26 cellular contexts compared by ENCODE assay signal in the genomic region with DNA sequence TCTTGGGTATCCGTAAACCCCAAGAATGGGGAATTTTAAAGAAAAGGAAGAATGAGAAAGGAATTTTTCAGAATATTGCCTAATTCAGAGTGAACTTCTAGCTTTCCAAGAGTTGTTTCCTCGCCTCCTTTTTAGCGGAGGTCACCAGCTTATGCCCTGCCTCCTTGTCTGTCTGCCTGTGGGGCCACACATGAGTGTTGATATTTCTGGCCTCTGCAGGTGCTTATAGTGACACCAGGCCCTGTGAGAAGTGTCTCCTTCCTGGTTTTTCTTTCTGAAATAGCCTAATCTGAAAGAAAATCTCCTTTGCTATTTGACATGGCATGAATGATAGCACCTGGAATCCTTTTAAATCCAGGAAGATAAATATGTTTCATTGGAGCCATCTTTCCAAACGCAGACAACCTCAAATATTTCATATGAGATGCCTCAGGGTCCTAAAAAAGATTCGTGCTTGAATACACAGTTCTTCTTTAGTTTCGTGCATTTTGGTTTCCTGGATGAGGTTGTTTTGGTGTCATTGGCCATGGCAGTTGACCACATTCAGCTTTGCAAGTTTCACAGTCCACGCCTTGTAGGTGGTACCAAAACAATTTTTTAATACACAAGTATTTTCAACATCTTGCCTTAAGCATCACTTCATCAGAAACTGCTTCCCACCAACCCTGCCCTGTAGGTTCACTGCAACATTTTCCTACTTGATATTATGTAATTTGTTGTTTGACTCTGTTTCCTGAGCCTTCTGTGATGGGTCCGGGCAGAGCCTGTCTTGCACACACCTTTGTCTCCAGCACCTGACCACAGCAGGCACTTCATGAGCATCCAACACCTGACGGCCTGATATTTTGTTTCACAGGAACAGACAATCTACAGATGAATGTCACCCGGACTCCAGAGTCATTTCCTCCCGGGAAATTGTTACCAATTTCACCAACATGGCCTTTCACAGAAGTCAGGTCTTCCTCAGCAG.
"Had no signal": no experiment of that assay in that cellular context is flagged by ENCODE, and none has a peak within 500 bp of the region (broad histone marks: within the 10 kb centered on the region; RNA-seq: fewer than 3 reads in every experiment).

No MANE protein-coding gene starts in this region.

- H2AFZ ChIP-seq: hepatocyte had no signal

- H3K4me2 ChIP-seq: hepatocyte had no signal

- H3K79me2 ChIP-seq: hepatocyte had no signal

- H3K27ac Mint-ChIP-seq: activated CD8-positive, alpha-beta T cell treated with anti-CD3 and anti-CD28 coated beads for 36 hours; activated naive CD8-positive, alpha-beta T cell; activated T-cell treated with anti-CD3 and anti-CD28 coated beads, Interleukin-2, amount 50 U/mL, for 72 hours; natural killer cell treated with Interleukin-12 subunit alpha and Interleukin-12 subunit beta and Interleukin-15 and Interleukin-18, amount 100 ng/mL, for 72 hours; stimulated activated effector memory CD8-positive, alpha-beta T cell treated with anti-CD3 and anti-CD28 coated beads, Interleukin-12 subunit alpha, Interleukin-12 subunit beta, amount 100 ng/mL, for 72 hours; stimulated activated naive CD8-positive, alpha-beta T cell treated with anti-CD3 and anti-CD28 coated beads, Interleukin-15, Interleukin-2, amounts not matched to agents 100 ng/mL and 50 ng/mL, for 24 hours had no signal

- ATAC-seq: activated CD8-positive, alpha-beta T cell treated with anti-CD3 and anti-CD28 coated beads for 36 hours; activated T-cell treated with anti-CD3 and anti-CD28 coated beads, Interleukin-2, amount 50 U/mL, for 72 hours; body of pancreas; gastrocnemius medialis; mucosa of descending colon; natural killer cell treated with Interleukin-12 subunit alpha and Interleukin-12 subunit beta and Interleukin-15 and Interleukin-18, amount 100 ng/mL, for 72 hours; right lobe of liver; stimulated activated effector memory CD8-positive, alpha-beta T cell treated with anti-CD3 and anti-CD28 coated beads, Interleukin-12 subunit alpha, Interleukin-12 subunit beta, amount 100 ng/mL, for 72 hours had no signal

- H3K4me3 ChIP-seq: body of pancreas, gastrocnemius medialis, hepatocyte, left ventricle myocardium inferior, lung, mucosa of descending colon, right lobe of liver, thoracic aorta had no signal

- DNase-seq: activated CD4-positive, alpha-beta T cell treated with anti-CD3 and anti-CD28 coated beads, Interleukin-2, amount 50 U/mL, for 1 hour; activated CD4-positive, CD25-positive, alpha-beta regulatory T cell treated with anti-CD3 and anti-CD28 coated beads, Interleukin-2, amount 50 U/mL, for 72 hours; activated CD8-positive, alpha-beta T cell treated with anti-CD3 and anti-CD28 coated beads for 36 hours; activated naive CD4-positive, alpha-beta T cell; activated T-cell treated with anti-CD3 and anti-CD28 coated beads for 4 hours; activated T-cell treated with anti-CD3 and anti-CD28 coated beads, Interleukin-2, amount 50 U/mL, for 72 hours; anterior cingulate cortex; body of pancreas; dermis blood vessel endothelial cell; effector CD4-positive, alpha-beta T cell; gastrocnemius medialis; islet precursor cell; left ventricle myocardium inferior; mucosa of descending colon; right lobe of liver; stimulated activated CD4-positive, alpha-beta T cell treated with anti-CD3 and anti-CD28 coated beads, Interleukin-4, amount 100 ng/mL, for 24 hours had no signal

- H3K4me1 ChIP-seq: body of pancreas, gastrocnemius medialis, right lobe of liver had no signal

- H3K4me3 Mint-ChIP-seq: activated CD8-positive, alpha-beta T cell treated with anti-CD3 and anti-CD28 coated beads for 36 hours; activated naive CD8-positive, alpha-beta T cell; activated T-cell treated with anti-CD3 and anti-CD28 coated beads, Interleukin-2, amount 50 U/mL, for 72 hours; natural killer cell treated with Interleukin-12 subunit alpha and Interleukin-12 subunit beta and Interleukin-15 and Interleukin-18, amount 100 ng/mL, for 72 hours; stimulated activated effector memory CD8-positive, alpha-beta T cell treated with anti-CD3 and anti-CD28 coated beads, Interleukin-12 subunit alpha, Interleukin-12 subunit beta, amount 100 ng/mL, for 72 hours; stimulated activated naive CD8-positive, alpha-beta T cell treated with anti-CD3 and anti-CD28 coated beads, Interleukin-15, Interleukin-2, amounts not matched to agents 100 ng/mL and 50 ng/mL, for 24 hours had no signal

- H3K36me3 ChIP-seq: gastrocnemius medialis, left ventricle myocardium inferior, right lobe of liver, thoracic aorta had no signal

- H3K9me3 Mint-ChIP-seq: activated CD8-positive, alpha-beta T cell treated with anti-CD3 and anti-CD28 coated beads for 36 hours; activated T-cell treated with anti-CD3 and anti-CD28 coated beads, Interleukin-2, amount 50 U/mL, for 72 hours; stimulated activated effector memory CD8-positive, alpha-beta T cell treated with anti-CD3 and anti-CD28 coated beads, Interleukin-12 subunit alpha, Interleukin-12 subunit beta, amount 100 ng/mL, for 72 hours; stimulated activated naive CD8-positive, alpha-beta T cell treated with anti-CD3 and anti-CD28 coated beads, Interleukin-15, Interleukin-2, amounts not matched to agents 100 ng/mL and 50 ng/mL, for 24 hours had no signal

- H3K27ac ChIP-seq: body of pancreas, gastrocnemius medialis, hepatocyte, right lobe of liver, thoracic aorta had no signal

- H3K9me3 ChIP-seq: body of pancreas, gastrocnemius medialis, left ventricle myocardium inferior, mucosa of descending colon, right lobe of liver, thoracic aorta had no signal

- FAIRE-seq: colon, endometrium, urothelium cell line had no signal

- H3K27me3 ChIP-seq: body of pancreas, gastrocnemius medialis, right lobe of liver had no signal

- H3K36me3 Mint-ChIP-seq: activated naive CD8-positive, alpha-beta T cell; natural killer cell treated with Interleukin-12 subunit alpha and Interleukin-12 subunit beta and Interleukin-15 and Interleukin-18, amount 100 ng/mL, for 72 hours; stimulated activated effector memory CD8-positive, alpha-beta T cell treated with anti-CD3 and anti-CD28 coated beads, Interleukin-12 subunit alpha, Interleukin-12 subunit beta, amount 100 ng/mL, for 72 hours had no signal
